19 cellular contexts compared by ENCODE assay signal in the genomic region with DNA sequence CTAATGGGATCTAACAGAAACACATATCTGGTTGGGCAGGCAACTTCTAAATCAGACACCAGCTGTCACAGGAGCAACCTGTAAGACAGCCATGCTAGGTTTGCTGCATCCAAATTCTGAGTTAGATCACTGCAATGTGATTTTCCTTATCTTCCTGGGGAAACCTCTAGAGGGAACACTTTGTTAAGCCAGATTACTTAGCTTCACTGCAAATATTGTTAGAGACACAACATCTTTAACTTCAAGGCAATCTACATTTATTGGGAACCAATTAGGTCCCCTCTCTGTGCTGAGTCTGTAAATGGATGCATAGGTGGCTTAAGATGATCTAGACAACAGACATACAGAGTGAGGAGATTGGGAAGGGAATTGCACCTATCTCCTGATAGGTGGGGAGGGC.
DNase-seq lines count a peak whose midpoint lies in the region; ATAC-seq and TF ChIP-seq lines count a peak whose summit lies in the region.
"Had no signal": no experiment of that assay in that cellular context is flagged by ENCODE, and none has a peak within 500 bp of the region (broad histone marks: within the 10 kb centered on the region; RNA-seq: fewer than 3 reads in every experiment).

No MANE protein-coding gene starts in this region.

- H3K27me3 Mint-ChIP-seq in WTC11 (ENCODE audit: low read depth): no peaks in the 10 kb centered on the region; the same call in 1 of the 2 replicates
- peaks cover 2% of the 10 kb centered on the region for H3K27me3 Mint-ChIP-seq in neural progenitor cell (ENCODE audit: insufficient read depth, low read depth)

- H3K4me1 Mint-ChIP-seq in WTC11: peaks cover 9% of the 10 kb centered on the region
- peaks cover under 1% of the 10 kb centered on the region for H3K4me1 Mint-ChIP-seq in neural progenitor cell

- CTCF ChIA-PET in WTC11 (lab: Charles Lee): interaction anchor here (1.0 to 2.0 kb wide), 2 partner anchors 85 to 174 kb away, joined by 3 to 5 read pairs; no protein-coding TSS in a partner anchor

- H3K36me3 Mint-ChIP-seq in WTC11 (no peaks in the 10 kb centered on the region), neural progenitor cell (no peaks in the 10 kb centered on the region)

- H3K27ac ChIP-seq in C4-2B (no peak overlapping the region), neural progenitor cell (no peak overlapping the region)
- H3K27ac ChIP-seq: GM23248 had no signal

- H3K79me2 ChIP-seq in Loucy (ENCODE audit: insufficient read depth, low read length) (no peaks in the 10 kb centered on the region), neural progenitor cell (ENCODE audit: low read depth) (no peaks in the 10 kb centered on the region)

- DNase-seq in WTC11 (ENCODE audit: low spot score) (no peak), neural progenitor cell (ENCODE audit: low spot score) (no peak), ecto neural progenitor cell (ENCODE audit: low spot score) (no peak)
- no peak for DNase-seq in activated CD8-positive, alpha-beta memory T cell treated with anti-CD3 and anti-CD28 coated beads, Interleukin-2, amount 50 U/mL, for 4 hours
- DNase-seq: ACHN, C1 segment of cervical spinal cord, DMS79 treated with DMSO at 0.1 percent for 48 hours, GM23248, KBM-7, MV-4-11, NCI-H1417 treated with DMSO at 0.1 percent for 48 hours, NCI-H187 treated with DMSO at 0.1 percent for 48 hours, NCI-H2171, NCI-H526, SW 1271 had no signal

- H3K4me3 Mint-ChIP-seq in WTC11 (no peak overlapping the region), neural progenitor cell (no peak overlapping the region)

- H4K20me1 ChIP-seq in Loucy (ENCODE audit: insufficient read depth, low read length, poor library complexity, severe bottlenecking) (no peaks in the 10 kb centered on the region), neural progenitor cell (ENCODE audit: low read depth) (no peaks in the 10 kb centered on the region)

- H3K9me2 ChIP-seq in Loucy (replicated peaks; ENCODE audit: low read depth, low read length): no peaks in the 10 kb centered on the region

- H3K36me3 ChIP-seq in Loucy (ENCODE audit: insufficient read depth, low read length) (no peaks in the 10 kb centered on the region), neural progenitor cell (no peaks in the 10 kb centered on the region)

- H2AFZ ChIP-seq in Loucy (ENCODE audit: low read length) (0 out of 2 replicates have a peak overlapping the region, but pooled peaks have one; percentile 5), neural progenitor cell (replicated peaks) (peak overlapping the region; percentile 18)
- H2AFZ ChIP-seq: GM23248 had no signal

- peaks cover 3% of the 10 kb centered on the region for H3K4me1 ChIP-seq in Loucy (ENCODE audit: insufficient read depth, low read length, poor library complexity, severe bottlenecking)
- H3K4me1 ChIP-seq in neural progenitor cell: peaks cover 1% of the 10 kb centered on the region

- H3K9ac ChIP-seq in Loucy (ENCODE audit: low read depth, low read length, poor library complexity, severe bottlenecking): no peak overlapping the region
- H3K9ac ChIP-seq in neural progenitor cell: no peak overlapping the region
- H3K9ac ChIP-seq: GM23248 had no signal

- H3K27ac Mint-ChIP-seq in WTC11 (0 out of 2 replicates have a peak overlapping the region, but pooled peaks have one; percentile 50), neural progenitor cell (no peak overlapping the region)

- H3K4me3 ChIP-seq in Loucy (ENCODE audit: low read length, poor library complexity, severe bottlenecking) (no peak overlapping the region), neural progenitor cell (no peak overlapping the region)
- H3K4me3 ChIP-seq: GM23248 had no signal

- H3F3A ChIP-seq in Loucy (ENCODE audit: low read depth) (no peaks in the 10 kb centered on the region), neural progenitor cell (ENCODE audit: low read depth) (no peaks in the 10 kb centered on the region)

- POLR2A ChIA-PET in WTC11 (lab: Charles Lee): no interaction called here

- H3K4me2 ChIP-seq in Loucy (ENCODE audit: low read depth, low read length, poor library complexity, severe bottlenecking) (no peak overlapping the region), neural progenitor cell (no peak overlapping the region)

- ATAC-seq in WTC11 (no peak), GM21825 (IDR thresholded peaks at IDR 0.05; ENCODE audit: unreplicated experiment) (no peak)
- ATAC-seq: Right ventricle myocardium inferior had no signal

- H3K9me3 ChIP-seq in Loucy (ENCODE audit: insufficient read depth, low read depth, low read length): no peaks in the 10 kb centered on the region
- no peaks in the 10 kb centered on the region for H3K9me3 ChIP-seq in neural progenitor cell (ENCODE audit: low read depth)

- peak; percentile 20 for TF ChIP-seq CTCF in C4-2B (conservative IDR thresholded peaks at IDR 0.05)
- peak; percentile 36 for TF ChIP-seq CTCF in Loucy (conservative IDR thresholded peaks at IDR 0.05; ENCODE audit: low read length)
- no peak for TF ChIP-seq CTCF in WTC11 (IDR thresholded peaks at IDR 0.05)
- peak; percentile 10 for TF ChIP-seq CTCF in neural progenitor cell (IDR thresholded peaks at IDR 0.05)

- peaks cover 9% of the 10 kb centered on the region for H3K9me3 Mint-ChIP-seq in WTC11
- peaks cover 9% of the 10 kb centered on the region for H3K9me3 Mint-ChIP-seq in neural progenitor cell

- no peaks in the 10 kb centered on the region for H3K27me3 ChIP-seq in Loucy (ENCODE audit: insufficient read depth, low read length, poor library complexity, severe bottlenecking)
- H3K27me3 ChIP-seq in neural progenitor cell: no peaks in the 10 kb centered on the region

TF ChIP-seq in WTC11, 78 proteins besides CTCF, POLR2A, EP300 and RAD21:
- TF ChIP-seq FOXJ3 (CRISPR knock-in tag; IDR thresholded peaks at IDR 0.05; ENCODE audit: borderline replicate concordance): no peak
